32 cellular contexts compared by ENCODE assay signal in genomic region chr3:194562986-194563385, GRCh38.
"Had no signal": no experiment of that assay in that cellular context is flagged by ENCODE, and none has a peak within 500 bp of the region (broad histone marks: within the 10 kb centered on the region; RNA-seq: fewer than 3 reads in every experiment).

No MANE protein-coding gene starts in this region.

- H3K4me1 ChIP-seq: esophagus muscularis mucosa, gastrocnemius medialis had no signal

- H3K4me1 Mint-ChIP-seq: activated CD4-positive, alpha-beta T cell treated with anti-CD3 and anti-CD28 coated beads, Interleukin-2, amount 10 ng/mL, durations not matched to agents 7 days and 5 days; central memory CD8-positive, alpha-beta T cell had no signal

- H3K36me3 ChIP-seq: brain microvascular endothelial cell, esophagus muscularis mucosa, gastrocnemius medialis, heart left ventricle had no signal

- H3K9me3 ChIP-seq: esophagus muscularis mucosa, gastrocnemius medialis, heart left ventricle had no signal

- H3K4me3 Mint-ChIP-seq: activated CD4-positive, alpha-beta memory T cell treated with anti-CD3 and anti-CD28 coated beads, Interleukin-2, amount 10 ng/mL, durations not matched to agents 7 days and 5 days; activated CD4-positive, alpha-beta T cell treated with anti-CD3 and anti-CD28 coated beads, Interleukin-2, amount 10 ng/mL, durations not matched to agents 7 days and 5 days; activated naive CD8-positive, alpha-beta T cell; central memory CD8-positive, alpha-beta T cell; effector memory CD8-positive, alpha-beta T cell had no signal

- H3K4me3 ChIP-seq: esophagus muscularis mucosa, gastrocnemius medialis, heart left ventricle had no signal

- ATAC-seq: effector memory CD8-positive, alpha-beta T cell; foreskin keratinocyte; gastrocnemius medialis had no signal

- H3K27me3 Mint-ChIP-seq: activated naive CD8-positive, alpha-beta T cell had no signal

- H3K27me3 ChIP-seq: brain microvascular endothelial cell, esophagus muscularis mucosa, foreskin keratinocyte had no signal

- H3K36me3 Mint-ChIP-seq: activated naive CD8-positive, alpha-beta T cell had no signal

- H3K9me3 Mint-ChIP-seq: activated CD4-positive, alpha-beta memory T cell treated with anti-CD3 and anti-CD28 coated beads, Interleukin-2, amount 10 ng/mL, durations not matched to agents 7 days and 5 days; activated CD4-positive, alpha-beta T cell treated with anti-CD3 and anti-CD28 coated beads, Interleukin-2, amount 10 ng/mL, durations not matched to agents 7 days and 5 days; central memory CD8-positive, alpha-beta T cell; effector memory CD8-positive, alpha-beta T cell had no signal

- FAIRE-seq: astrocyte, bronchial epithelial cell, colon had no signal

- H3K27ac ChIP-seq: brain microvascular endothelial cell, esophagus muscularis mucosa, foreskin keratinocyte, gastrocnemius medialis, heart left ventricle had no signal

- H3K27ac Mint-ChIP-seq: activated CD4-positive, alpha-beta memory T cell treated with anti-CD3 and anti-CD28 coated beads, Interleukin-2, amount 10 ng/mL, durations not matched to agents 7 days and 5 days; activated CD4-positive, alpha-beta T cell treated with anti-CD3 and anti-CD28 coated beads, Interleukin-2, amount 10 ng/mL, durations not matched to agents 7 days and 5 days; effector memory CD8-positive, alpha-beta T cell had no signal

- DNase-seq: activated CD4-positive, alpha-beta memory T cell treated with anti-CD3 and anti-CD28 coated beads, Interleukin-2, amount 10 ng/mL, durations not matched to agents 7 days and 5 days; activated CD4-positive, alpha-beta T cell treated with anti-CD3 and anti-CD28 coated beads for 1 hour; activated CD4-positive, alpha-beta T cell treated with anti-CD3 and anti-CD28 coated beads for 4 hours; activated CD4-positive, alpha-beta T cell treated with anti-CD3 and anti-CD28 coated beads, Interleukin-2, amount 10 ng/mL, durations not matched to agents 7 days and 5 days; activated CD4-positive, alpha-beta T cell treated with anti-CD3 and anti-CD28 coated beads, Interleukin-2, amount 50 U/mL, for 4 hours; activated CD4-positive, CD25-positive, alpha-beta regulatory T cell; activated CD8-positive, alpha-beta memory T cell treated with anti-CD3 and anti-CD28 coated beads, Interleukin-2, amount 50 U/mL, for 48 hours; activated effector memory CD4-positive, alpha-beta T cell treated with Interleukin-2 at 50 U/mL for 16 hours; activated gamma-delta T cell treated with Interleukin-2 at 50 U/mL for 16 hours; activated naive CD4-positive, alpha-beta T cell treated with anti-CD3 and anti-CD28 coated beads, Interleukin-2, amount 50 U/mL, for 16 hours; activated naive CD4-positive, alpha-beta T cell treated with Interleukin-2 at 50 U/mL for 16 hours; activated T-cell treated with anti-CD3 and anti-CD28 coated beads for 4 hours; activated T-cell treated with anti-CD3 and anti-CD28 coated beads, Interleukin-2, amount 50 U/mL, for 48 hours; amniotic stem cell; anterior cingulate cortex; brain microvascular endothelial cell; cortex of kidney; dermis blood vessel endothelial cell; effector CD4-positive, alpha-beta T cell; effector memory CD8-positive, alpha-beta T cell; erythroblast; foreskin keratinocyte; gastrocnemius medialis; glutamatergic neuron; heart left ventricle; T-helper 2 cell had no signal
